Comparison of ENCODE assay signal across 1 cellular context in the genomic region with DNA sequence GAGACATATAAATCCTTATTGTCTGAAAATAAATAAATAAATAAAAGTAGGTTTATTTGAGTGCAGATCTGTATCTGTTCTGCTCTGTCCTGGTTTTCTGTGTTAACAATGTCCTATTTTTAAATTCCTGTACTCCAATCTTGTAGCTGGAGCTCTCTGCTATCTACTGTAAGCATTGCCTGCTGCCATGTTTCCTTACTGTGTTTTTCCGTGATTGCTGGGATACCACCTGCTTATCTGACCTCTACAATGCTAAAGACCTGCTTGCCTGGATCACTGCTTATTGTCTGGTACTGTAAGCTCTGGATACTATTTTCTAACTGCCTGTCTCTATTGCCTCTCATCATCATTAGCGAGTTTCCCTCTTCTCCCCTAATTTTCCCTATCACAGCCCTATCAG.
A peak's percentile ranks its signal among the peaks of the same experiment; 100 is the strongest.
TF ChIP-seq lines count a peak whose summit lies in the region.

No MANE protein-coding gene starts in this region.

TF ChIP-seq in K562, 482 proteins besides CTCF, POLR2A, EP300 and RAD21 (continued from another document):
- TF ChIP-seq, protein P1, sequence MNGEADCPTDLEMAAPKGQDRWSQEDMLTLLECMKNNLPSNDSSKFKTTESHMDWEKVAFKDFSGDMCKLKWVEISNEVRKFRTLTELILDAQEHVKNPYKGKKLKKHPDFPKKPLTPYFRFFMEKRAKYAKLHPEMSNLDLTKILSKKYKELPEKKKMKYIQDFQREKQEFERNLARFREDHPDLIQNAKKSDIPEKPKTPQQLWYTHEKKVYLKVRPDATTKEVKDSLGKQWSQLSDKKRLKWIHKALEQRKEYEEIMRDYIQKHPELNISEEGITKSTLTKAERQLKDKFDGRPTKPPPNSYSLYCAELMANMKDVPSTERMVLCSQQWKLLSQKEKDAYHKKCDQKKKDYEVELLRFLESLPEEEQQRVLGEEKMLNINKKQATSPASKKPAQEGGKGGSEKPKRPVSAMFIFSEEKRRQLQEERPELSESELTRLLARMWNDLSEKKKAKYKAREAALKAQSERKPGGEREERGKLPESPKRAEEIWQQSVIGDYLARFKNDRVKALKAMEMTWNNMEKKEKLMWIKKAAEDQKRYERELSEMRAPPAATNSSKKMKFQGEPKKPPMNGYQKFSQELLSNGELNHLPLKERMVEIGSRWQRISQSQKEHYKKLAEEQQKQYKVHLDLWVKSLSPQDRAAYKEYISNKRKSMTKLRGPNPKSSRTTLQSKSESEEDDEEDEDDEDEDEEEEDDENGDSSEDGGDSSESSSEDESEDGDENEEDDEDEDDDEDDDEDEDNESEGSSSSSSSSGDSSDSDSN (IDR thresholded peaks at IDR 0.05; ENCODE audit: borderline replicate concordance in 1 of 2, low read depth in 2 of 2, low read length in 2 of 2): no peak
- TF ChIP-seq ZFX (CRISPR knock-in tag; IDR thresholded peaks at IDR 0.05) (no peak), ETV5 (CRISPR knock-in tag; IDR thresholded peaks at IDR 0.05; ENCODE audit: low read depth) (no peak), FOXM1 (IDR thresholded peaks at IDR 0.05; ENCODE audit: low read depth) (peak; percentile 33; the same call in 1 of the 2 replicates), FOXM1 (CRISPR knock-in tag; IDR thresholded peaks at IDR 0.05; ENCODE audit: low read depth) (no peak), ZNF23 (CRISPR knock-in tag; IDR thresholded peaks at IDR 0.05) (no peak), NCOA6 (IDR thresholded peaks at IDR 0.05) (no peak), ARID1B (IDR thresholded peaks at IDR 0.05) (peak; percentile 74), ZNF143 (CRISPR knock-in tag; IDR thresholded peaks at IDR 0.05) (no peak), ZBTB7A (IDR thresholded peaks at IDR 0.05; ENCODE audit: borderline replicate concordance, control insufficient read depth, low read depth, low read length) (no peak), STAT5A (IDR thresholded peaks at IDR 0.05; ENCODE audit: borderline replicate concordance, low read length) (peak; percentile 41; the same call in 1 of the 2 replicates), ZNF263 (CRISPR knock-in tag; IDR thresholded peaks at IDR 0.05; ENCODE audit: borderline replicate concordance) (no peak), SNIP1 (IDR thresholded peaks at IDR 0.05; ENCODE audit: low read depth) (no peak), TCF7 (IDR thresholded peaks at IDR 0.05; ENCODE audit: borderline replicate concordance) (no peak), RCOR1 (IDR thresholded peaks at IDR 0.05; ENCODE audit: borderline replicate concordance in 1 of 2, low read depth in 2 of 2, low read length in 2 of 2) (peak; percentile 51 to 89; a peak in 2 of 4 replicates), HDAC1 (IDR thresholded peaks at IDR 0.05) (peak in 1 of 2 experiments; percentile 73; a peak in 2 of 4 replicates), HMG20B (CRISPR knock-in tag; IDR thresholded peaks at IDR 0.05) (no peak), TAL1 (IDR thresholded peaks at IDR 0.05) (peak; percentile 76), NFIC (IDR thresholded peaks at IDR 0.05) (peak; percentile 29; the same call in 1 of the 2 replicates), NELFE (IDR thresholded peaks at IDR 0.05; ENCODE audit: insufficient read depth, insufficient read length) (no peak), ZBTB8A (IDR thresholded peaks at IDR 0.05; ENCODE audit: partially characterized antibody) (no peak), POLR2AphosphoS5 (IDR thresholded peaks at IDR 0.05; ENCODE audit: control insufficient read depth, insufficient read depth, low read depth, low read length) (0 out of 2 replicates have a peak, but pooled peaks have one; percentile 19), TRIM24 (IDR thresholded peaks at IDR 0.05) (peak; percentile 51 to 53; a peak in 3 of 4 replicates), ELF4 (CRISPR knock-in tag; IDR thresholded peaks at IDR 0.05) (no peak), HDAC2 (IDR thresholded peaks at IDR 0.05) (peak; percentile 24; the same call in 1 of the 2 replicates), TEAD4 (IDR thresholded peaks at IDR 0.05; ENCODE audit: low read length) (peak; percentile 83), TEAD4 (CRISPR knock-in tag; IDR thresholded peaks at IDR 0.05; ENCODE audit: borderline replicate concordance) (no peak), ZNF766 (CRISPR knock-in tag; conservative IDR thresholded peaks at IDR 0.05) (0 out of 2 replicates have a peak, but pooled peaks have one; percentile 40), TAF15 (IDR thresholded peaks at IDR 0.05; ENCODE audit: low read depth, low read length) (no peak), ZBED1 (IDR thresholded peaks at IDR 0.05) (no peak), ZZZ3 (IDR thresholded peaks at IDR 0.05) (no peak), GABPA (tag; conservative IDR thresholded peaks at IDR 0.05; ENCODE audit: low read depth) (no peak), BDP1 (IDR thresholded peaks at IDR 0.05; ENCODE audit: insufficient read depth, insufficient read length) (no peak), KDM1A (IDR thresholded peaks at IDR 0.05) (peak; percentile 83 to 85), POLR3G (IDR thresholded peaks at IDR 0.05; ENCODE audit: extremely low read depth, insufficient read length, insufficient replicate concordance) (no peak), CHD1 (IDR thresholded peaks at IDR 0.05; ENCODE audit: low read length) (no peak), BRCA1 (IDR thresholded peaks at IDR 0.05) (no peak), BRCA1 (CRISPR knock-in tag; IDR thresholded peaks at IDR 0.05) (no peak), CBFA2T3 (IDR thresholded peaks at IDR 0.05) (peak; percentile 89), TRIM28 (IDR thresholded peaks at IDR 0.05) (no peak), FOXJ2 (tag; IDR thresholded peaks at IDR 0.05) (peak; percentile 83), TAF9B (IDR thresholded peaks at IDR 0.05; ENCODE audit: partially characterized antibody) (no peak), SOX6 (IDR thresholded peaks at IDR 0.05) (peak; percentile 66; the same call in 1 of the 2 replicates), MCM7 (IDR thresholded peaks at IDR 0.05) (no peak), ETV6 (IDR thresholded peaks at IDR 0.05; ENCODE audit: borderline replicate concordance in 1 of 2, low read depth in 2 of 2, low read length in 1 of 2) (no peak), ETV6 (CRISPR knock-in tag; IDR thresholded peaks at IDR 0.05; ENCODE audit: borderline replicate concordance) (no peak), ZNF311 (CRISPR knock-in tag; IDR thresholded peaks at IDR 0.05) (no peak), TBP (optimal IDR thresholded peaks at IDR 0.05; ENCODE audit: low read depth, low read length) (no peak)
- TF ChIP-seq, protein P2, sequence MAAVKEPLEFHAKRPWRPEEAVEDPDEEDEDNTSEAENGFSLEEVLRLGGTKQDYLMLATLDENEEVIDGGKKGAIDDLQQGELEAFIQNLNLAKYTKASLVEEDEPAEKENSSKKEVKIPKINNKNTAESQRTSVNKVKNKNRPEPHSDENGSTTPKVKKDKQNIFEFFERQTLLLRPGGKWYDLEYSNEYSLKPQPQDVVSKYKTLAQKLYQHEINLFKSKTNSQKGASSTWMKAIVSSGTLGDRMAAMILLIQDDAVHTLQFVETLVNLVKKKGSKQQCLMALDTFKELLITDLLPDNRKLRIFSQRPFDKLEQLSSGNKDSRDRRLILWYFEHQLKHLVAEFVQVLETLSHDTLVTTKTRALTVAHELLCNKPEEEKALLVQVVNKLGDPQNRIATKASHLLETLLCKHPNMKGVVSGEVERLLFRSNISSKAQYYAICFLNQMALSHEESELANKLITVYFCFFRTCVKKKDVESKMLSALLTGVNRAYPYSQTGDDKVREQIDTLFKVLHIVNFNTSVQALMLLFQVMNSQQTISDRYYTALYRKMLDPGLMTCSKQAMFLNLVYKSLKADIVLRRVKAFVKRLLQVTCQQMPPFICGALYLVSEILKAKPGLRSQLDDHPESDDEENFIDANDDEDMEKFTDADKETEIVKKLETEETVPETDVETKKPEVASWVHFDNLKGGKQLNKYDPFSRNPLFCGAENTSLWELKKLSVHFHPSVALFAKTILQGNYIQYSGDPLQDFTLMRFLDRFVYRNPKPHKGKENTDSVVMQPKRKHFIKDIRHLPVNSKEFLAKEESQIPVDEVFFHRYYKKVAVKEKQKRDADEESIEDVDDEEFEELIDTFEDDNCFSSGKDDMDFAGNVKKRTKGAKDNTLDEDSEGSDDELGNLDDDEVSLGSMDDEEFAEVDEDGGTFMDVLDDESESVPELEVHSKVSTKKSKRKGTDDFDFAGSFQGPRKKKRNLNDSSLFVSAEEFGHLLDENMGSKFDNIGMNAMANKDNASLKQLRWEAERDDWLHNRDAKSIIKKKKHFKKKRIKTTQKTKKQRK (IDR thresholded peaks at IDR 0.05; ENCODE audit: borderline replicate concordance, low read depth, low read length): no peak
- TF ChIP-seq, protein P3, sequence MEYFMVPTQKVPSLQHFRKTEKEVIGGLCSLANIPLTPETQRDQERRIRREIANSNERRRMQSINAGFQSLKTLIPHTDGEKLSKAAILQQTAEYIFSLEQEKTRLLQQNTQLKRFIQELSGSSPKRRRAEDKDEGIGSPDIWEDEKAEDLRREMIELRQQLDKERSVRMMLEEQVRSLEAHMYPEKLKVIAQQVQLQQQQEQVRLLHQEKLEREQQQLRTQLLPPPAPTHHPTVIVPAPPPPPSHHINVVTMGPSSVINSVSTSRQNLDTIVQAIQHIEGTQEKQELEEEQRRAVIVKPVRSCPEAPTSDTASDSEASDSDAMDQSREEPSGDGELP (CRISPR knock-in tag; IDR thresholded peaks at IDR 0.05; ENCODE audit: borderline replicate concordance): no peak
- TF ChIP-seq, protein P4, sequence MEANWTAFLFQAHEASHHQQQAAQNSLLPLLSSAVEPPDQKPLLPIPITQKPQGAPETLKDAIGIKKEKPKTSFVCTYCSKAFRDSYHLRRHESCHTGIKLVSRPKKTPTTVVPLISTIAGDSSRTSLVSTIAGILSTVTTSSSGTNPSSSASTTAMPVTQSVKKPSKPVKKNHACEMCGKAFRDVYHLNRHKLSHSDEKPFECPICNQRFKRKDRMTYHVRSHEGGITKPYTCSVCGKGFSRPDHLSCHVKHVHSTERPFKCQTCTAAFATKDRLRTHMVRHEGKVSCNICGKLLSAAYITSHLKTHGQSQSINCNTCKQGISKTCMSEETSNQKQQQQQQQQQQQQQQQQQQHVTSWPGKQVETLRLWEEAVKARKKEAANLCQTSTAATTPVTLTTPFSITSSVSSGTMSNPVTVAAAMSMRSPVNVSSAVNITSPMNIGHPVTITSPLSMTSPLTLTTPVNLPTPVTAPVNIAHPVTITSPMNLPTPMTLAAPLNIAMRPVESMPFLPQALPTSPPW (CRISPR knock-in tag; IDR thresholded peaks at IDR 0.05): no peak
- TF ChIP-seq, protein P5, sequence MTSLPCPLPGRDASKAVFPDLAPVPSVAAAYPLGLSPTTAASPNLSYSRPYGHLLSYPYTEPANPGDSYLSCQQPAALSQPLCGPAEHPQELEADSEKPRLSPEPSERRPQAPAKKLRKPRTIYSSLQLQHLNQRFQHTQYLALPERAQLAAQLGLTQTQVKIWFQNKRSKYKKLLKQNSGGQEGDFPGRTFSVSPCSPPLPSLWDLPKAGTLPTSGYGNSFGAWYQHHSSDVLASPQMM (CRISPR knock-in tag; IDR thresholded peaks at IDR 0.05): no peak
- TF ChIP-seq, protein P6, sequence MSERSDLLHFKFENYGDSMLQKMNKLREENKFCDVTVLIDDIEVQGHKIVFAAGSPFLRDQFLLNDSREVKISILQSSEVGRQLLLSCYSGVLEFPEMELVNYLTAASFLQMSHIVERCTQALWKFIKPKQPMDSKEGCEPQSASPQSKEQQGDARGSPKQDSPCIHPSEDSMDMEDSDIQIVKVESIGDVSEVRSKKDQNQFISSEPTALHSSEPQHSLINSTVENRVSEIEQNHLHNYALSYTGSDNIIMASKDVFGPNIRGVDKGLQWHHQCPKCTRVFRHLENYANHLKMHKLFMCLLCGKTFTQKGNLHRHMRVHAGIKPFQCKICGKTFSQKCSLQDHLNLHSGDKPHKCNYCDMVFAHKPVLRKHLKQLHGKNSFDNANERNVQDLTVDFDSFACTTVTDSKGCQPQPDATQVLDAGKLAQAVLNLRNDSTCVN (CRISPR knock-in tag; IDR thresholded peaks at IDR 0.05): no peak
- TF ChIP-seq, protein P7, sequence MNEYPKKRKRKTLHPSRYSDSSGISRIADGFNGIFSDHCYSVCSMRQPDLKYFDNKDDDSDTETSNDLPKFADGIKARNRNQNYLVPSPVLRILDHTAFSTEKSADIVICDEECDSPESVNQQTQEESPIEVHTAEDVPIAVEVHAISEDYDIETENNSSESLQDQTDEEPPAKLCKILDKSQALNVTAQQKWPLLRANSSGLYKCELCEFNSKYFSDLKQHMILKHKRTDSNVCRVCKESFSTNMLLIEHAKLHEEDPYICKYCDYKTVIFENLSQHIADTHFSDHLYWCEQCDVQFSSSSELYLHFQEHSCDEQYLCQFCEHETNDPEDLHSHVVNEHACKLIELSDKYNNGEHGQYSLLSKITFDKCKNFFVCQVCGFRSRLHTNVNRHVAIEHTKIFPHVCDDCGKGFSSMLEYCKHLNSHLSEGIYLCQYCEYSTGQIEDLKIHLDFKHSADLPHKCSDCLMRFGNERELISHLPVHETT (CRISPR knock-in tag; conservative IDR thresholded peaks at IDR 0.05 in 1 of 2, IDR thresholded peaks at IDR 0.05 in 1 of 2): no peak
